In the genomic region with DNA sequence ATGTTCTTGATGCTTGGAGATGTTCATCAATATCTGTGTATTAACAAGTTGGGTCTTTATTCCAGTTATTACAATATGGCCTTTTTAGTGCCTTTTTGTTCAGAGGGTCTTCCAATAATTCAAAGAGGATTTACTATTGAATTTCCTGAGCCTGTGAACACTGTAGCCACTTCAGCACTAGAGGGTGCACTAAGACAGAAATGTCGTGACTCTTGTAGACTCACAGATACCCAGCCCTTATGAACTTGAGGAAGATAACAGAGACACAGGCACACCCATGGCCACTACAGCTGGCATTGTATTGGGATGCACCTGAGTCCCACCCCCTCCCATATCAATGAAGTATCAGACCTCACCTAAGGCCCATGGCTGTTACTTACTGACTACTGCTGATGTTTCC, we compare ENCODE assay signal across 12 cellular contexts. TPM values are rescaled to one million over a fixed set of nuclear protein-coding genes. Genes with fewer than 3 reads are reported as not detected.
DNase-seq lines count a peak whose midpoint lies in the region; ATAC-seq and TF ChIP-seq lines count a peak whose summit lies in the region.
"Had no signal": no experiment of that assay in that cellular context is flagged by ENCODE, and none has a peak within 500 bp of the region (broad histone marks: within the 10 kb centered on the region; RNA-seq: fewer than 3 reads in every experiment).

No MANE protein-coding gene starts in this region.

- peaks cover 18% of the 10 kb centered on the region for H3K9me3 Mint-ChIP-seq in nephron

- H3K27ac ChIP-seq in VCaP (0 out of 2 replicates have a peak overlapping the region, but pooled peaks have one; percentile 4), sigmoid colon (no peak overlapping the region)
- H3K27ac ChIP-seq: gastrocnemius medialis, right atrium auricular region had no signal

- H3K4me3 ChIP-seq in GM12875 (ENCODE audit: low read depth, low read length) (no peak overlapping the region), sigmoid colon (no peak overlapping the region)
- H3K4me3 ChIP-seq: gastrocnemius medialis, right atrium auricular region had no signal

- DNase-seq in NCI-H1092 (lab: John Stamatoyannopoulos, UW) (peak; percentile 1), sigmoid colon (no peak), cardiac septum (ENCODE audit: low spot score) (no peak), superior temporal gyrus (ENCODE audit: extremely low spot score) (no peak)
- DNase-seq: amygdala; gastrocnemius medialis; stimulated activated naive CD8-positive, alpha-beta T cell treated with anti-CD3 and anti-CD28 coated beads, Interleukin-15, Interleukin-2, amounts not matched to agents 100 U/mL and 50 U/mL, for 24 hours had no signal

- intact Hi-C loops in sigmoid colon (cut with DNase I): no loop called here
- intact Hi-C loops in cardiac septum (cut with DNase I): no loop called here

- no peaks in the 10 kb centered on the region for H3K36me3 Mint-ChIP-seq in nephron (ENCODE audit: low read depth)

- no peaks in the 10 kb centered on the region for H3K9me3 ChIP-seq in sigmoid colon
- H3K9me3 ChIP-seq: gastrocnemius medialis had no signal

- H3K27ac Mint-ChIP-seq in nephron: no peak overlapping the region

- no peak for ATAC-seq in HG03095 (IDR thresholded peaks at IDR 0.05; ENCODE audit: unreplicated experiment)
- ATAC-seq: gastrocnemius medialis; stimulated activated naive CD8-positive, alpha-beta T cell treated with anti-CD3 and anti-CD28 coated beads, Interleukin-15, Interleukin-2, amounts not matched to agents 100 U/mL and 50 U/mL, for 24 hours had no signal

- H3K4me3 Mint-ChIP-seq in nephron: no peak overlapping the region

- no peaks in the 10 kb centered on the region for H3K4me1 ChIP-seq in sigmoid colon
- H3K4me1 ChIP-seq: gastrocnemius medialis, right atrium auricular region had no signal

- H3K36me3 ChIP-seq in sigmoid colon: no peaks in the 10 kb centered on the region
- H3K36me3 ChIP-seq: gastrocnemius medialis, right atrium auricular region had no signal

- WGBS in sigmoid colon, 2 donors: 21 to 36% methylated on average over 1 of the region's 1 CpG

- TF ChIP-seq POLR2A in sigmoid colon (IDR thresholded peaks at IDR 0.05): no peak

- peak; percentile 30; the same call in 1 of the 2 replicates for TF ChIP-seq CTCF in GM12875 (IDR thresholded peaks at IDR 0.05; ENCODE audit: borderline replicate concordance, insufficient read depth, low read depth, low read length)
- TF ChIP-seq CTCF in VCaP (conservative IDR thresholded peaks at IDR 0.05): peak; percentile 70
- peak in 2 of 3 experiments; percentile 15 to 39 for TF ChIP-seq CTCF in nephron (IDR thresholded peaks at IDR 0.05; ENCODE audit: unreplicated experiment in 3 of 3)
- TF ChIP-seq CTCF in sigmoid colon (IDR thresholded peaks at IDR 0.05): peak in 1 of 4 experiments; percentile 10

- no peak for TF ChIP-seq EP300 in sigmoid colon (IDR thresholded peaks at IDR 0.05)

- no peaks in the 10 kb centered on the region for H3K27me3 ChIP-seq in sigmoid colon
- H3K27me3 ChIP-seq: gastrocnemius medialis, right atrium auricular region had no signal

- H3K4me1 Mint-ChIP-seq in nephron: no peaks in the 10 kb centered on the region

- no peaks in the 10 kb centered on the region for H3K27me3 Mint-ChIP-seq in nephron (ENCODE audit: low read depth)

RNA-seq across cellular contexts. Expression of gene ACTRT1, which starts 54.4 kb away (rescaled TPM):
- not detected for total RNA-seq in sigmoid colon
- not detected for polyA plus RNA-seq in sigmoid colon
- not detected for total RNA-seq in cardiac septum
- total RNA-seq: gastrocnemius medialis, right atrium auricular region had no signal
